ENCODE assay signal across 9 cellular contexts in genomic region chr6:34239893-34240292, GRCh38. TPM values are rescaled to one million over a fixed set of nuclear protein-coding genes. Genes with fewer than 3 reads are reported as not detected.
DNase-seq lines count a peak whose midpoint lies in the region; ATAC-seq and TF ChIP-seq lines count a peak whose summit lies in the region.
"Had no signal": no experiment of that assay in that cellular context is flagged by ENCODE, and none has a peak within 500 bp of the region (broad histone marks: within the 10 kb centered on the region; RNA-seq: fewer than 3 reads in every experiment).

No MANE protein-coding gene starts in this region.

- H3K27me3 ChIP-seq in ACC112 (ENCODE audit: insufficient read depth, low read length) (no peaks in the 10 kb centered on the region), SU-DHL-6 (ENCODE audit: low read length) (no peaks in the 10 kb centered on the region), iPS-15b (ENCODE audit: control insufficient read depth, insufficient read depth, low read length) (no peaks in the 10 kb centered on the region), SJCRH30 (no peaks in the 10 kb centered on the region), heart left ventricle (no peaks in the 10 kb centered on the region), psoas muscle (ENCODE audit: insufficient read depth in 3 of 3, low read length in 2 of 3) (no peaks in the 10 kb centered on the region)

- ATAC-seq in heart left ventricle (no peak), psoas muscle (no peak)

- no peaks in the 10 kb centered on the region for H3K9me3 ChIP-seq in SU-DHL-6 (ENCODE audit: insufficient read depth, low read length)
- no peaks in the 10 kb centered on the region for H3K9me3 ChIP-seq in iPS-15b (ENCODE audit: control insufficient read depth, insufficient read depth, low read length)
- H3K9me3 ChIP-seq in SJCRH30 (replicated peaks) = no peaks in the 10 kb centered on the region
- no peaks in the 10 kb centered on the region for H3K9me3 ChIP-seq in heart left ventricle
- no peaks in the 10 kb centered on the region for H3K9me3 ChIP-seq in psoas muscle

- intact Hi-C loops in heart left ventricle (cut with DNase I) = loop anchor here in 2 of 10 donors (5.0 to 10.0 kb wide), 2 partner anchors 43 to 365 kb away; no protein-coding TSS in a partner anchor
- intact Hi-C loops in psoas muscle (cut with DNase I) = loop anchor here (5.0 kb wide), 1 partner anchor 43 kb away; no protein-coding TSS in a partner anchor

- peak overlapping the region; percentile 100 for H3K9ac ChIP-seq in SU-DHL-6 (ENCODE audit: low read length)
- peak overlapping the region; percentile 96 for H3K9ac ChIP-seq in iPS-15b (ENCODE audit: low read depth, low read length)

- H2AFZ ChIP-seq in ACC112 (ENCODE audit: low read length, unreplicated experiment) (no peak overlapping the region), SU-DHL-6 (ENCODE audit: low read depth, low read length, severe bottlenecking) (no peak overlapping the region)

- peak overlapping the region; percentile 60 for H3K27ac ChIP-seq in ACC112 (ENCODE audit: low read depth, low read length)
- peak overlapping the region; percentile 94 for H3K27ac ChIP-seq in SU-DHL-6 (ENCODE audit: low read depth, low read length)
- H3K27ac ChIP-seq in SJCRH30 = no peak overlapping the region
- H3K27ac ChIP-seq in heart left ventricle = no peak overlapping the region
- no peak overlapping the region for H3K27ac ChIP-seq in psoas muscle
- H3K27ac ChIP-seq in caudate nucleus (ENCODE audit: low read depth, low read length) = no peak overlapping the region

- H3K79me2 ChIP-seq in ACC112 (ENCODE audit: control insufficient read depth, insufficient read depth, low read length, unreplicated experiment) (peaks cover 49% of the 10 kb centered on the region), SU-DHL-6 (ENCODE audit: insufficient read depth, low read length) (peaks cover 54% of the 10 kb centered on the region)

- H3F3A ChIP-seq in SU-DHL-6 (ENCODE audit: insufficient read depth) = peaks cover 62% of the 10 kb centered on the region

- H3K4me3 ChIP-seq in ACC112 (ENCODE audit: low read depth, low read length) = peak overlapping the region; percentile 95
- peak overlapping the region; percentile 93 for H3K4me3 ChIP-seq in GM12864 (ENCODE audit: low read depth, low read length)
- no peak overlapping the region for H3K4me3 ChIP-seq in SU-DHL-6 (ENCODE audit: insufficient read depth, low read length, poor library complexity, severe bottlenecking)
- H3K4me3 ChIP-seq in iPS-15b (ENCODE audit: low read depth, low read length) = peak overlapping the region; percentile 94
- no peak overlapping the region for H3K4me3 ChIP-seq in SJCRH30
- no peak overlapping the region for H3K4me3 ChIP-seq in heart left ventricle
- no peak overlapping the region for H3K4me3 ChIP-seq in psoas muscle

- DNase-seq in GM12864 (ENCODE audit: low read depth) (no peak), SJCRH30 (no peak), heart left ventricle (no peak), psoas muscle (no peak), caudate nucleus (lab: John Stamatoyannopoulos, UW) (no peak)
- DNase-seq: activated B cell treated with CpG ODN at 0.5 μM for 24 hours had no signal

- TF ChIP-seq POLR2A in heart left ventricle (IDR thresholded peaks at IDR 0.05) = no peak

- H3K9me2 ChIP-seq in SU-DHL-6 (replicated peaks; ENCODE audit: insufficient read depth, low read length) = no peaks in the 10 kb centered on the region

- TF ChIP-seq CTCF in GM12864 (IDR thresholded peaks at IDR 0.05; ENCODE audit: low read depth, low read length, missing control alignments) (no peak), SU-DHL-6 (IDR thresholded peaks at IDR 0.05; ENCODE audit: insufficient read depth, low read length, poor library complexity, severe bottlenecking) (no peak), heart left ventricle (IDR thresholded peaks at IDR 0.05) (no peak), psoas muscle (IDR thresholded peaks at IDR 0.05) (no peak)

- H3K4me2 ChIP-seq in SU-DHL-6 (ENCODE audit: low read depth, low read length, poor library complexity, severe bottlenecking) = peak overlapping the region; percentile 84

- H3K36me3 ChIP-seq in ACC112 (ENCODE audit: insufficient read depth, low read length) (peaks cover 14% of the 10 kb centered on the region; the same call in 1 of the 2 replicates), SU-DHL-6 (ENCODE audit: low read length) (peaks cover 28% of the 10 kb centered on the region), iPS-15b (ENCODE audit: control insufficient read depth, insufficient read depth, low read length) (peaks cover 50% of the 10 kb centered on the region), SJCRH30 (peaks cover 7% of the 10 kb centered on the region), heart left ventricle (peaks cover 0 to 33% (median 2%) of the 10 kb centered on the region in 9 donors), psoas muscle (ENCODE audit: insufficient read depth in 1 of 2, low read depth in 1 of 2) (peaks cover 0 to 36% of the 10 kb centered on the region in 2 donors)

- WGBS in heart left ventricle, 4 donors = 98 to 100% (median 99%) methylated on average over 2 of the region's 2 CpGs
- WGBS in psoas muscle, 3 donors = 89 to 97% (median 94%) methylated on average over 2 of the region's 2 CpGs

- peaks cover 25% of the 10 kb centered on the region for H4K20me1 ChIP-seq in SU-DHL-6 (ENCODE audit: low read depth, low read length)

- H3K4me1 ChIP-seq in ACC112 (ENCODE audit: control insufficient read depth, insufficient read depth, low read length, unreplicated experiment) (peaks cover 64% of the 10 kb centered on the region), iPS-15b (ENCODE audit: control insufficient read depth, insufficient read depth, low read length) (peaks cover 17% of the 10 kb centered on the region), SJCRH30 (peaks cover 26% of the 10 kb centered on the region), heart left ventricle (peaks cover 0 to 47% (median 21%) of the 10 kb centered on the region in 12 donors), psoas muscle (peaks cover 21% of the 10 kb centered on the region)

RNA-seq across cellular contexts. Expression of gene HMGA1, which starts 3.2 kb away (rescaled TPM):
- 126 and 129 TPM in 2 replicates for total RNA-seq in SJCRH30 (2014; rRNA removed; shearing (Covaris generic))
- total RNA-seq in heart left ventricle = 10 to 100 TPM; 36.4 to 71.5 (median 44.8) TPM
- polyA plus RNA-seq in heart left ventricle = 10 to 100 TPM; 23.0 to 76.1 TPM
- total RNA-seq in psoas muscle = 100 to 1,000 TPM in 3 of 4 donors, 10 to 100 TPM in 1; 83.5 to 151 (median 128) TPM
- polyA plus RNA-seq in psoas muscle = 100 to 1,000 TPM; 111 to 389 (median 205) TPM

RNA-seq across cellular contexts. Expression of gene SMIM29, which starts 8.9 kb away (rescaled TPM):
- 3.1 and 3.2 TPM in 2 replicates for total RNA-seq in SJCRH30 (2014; rRNA removed; shearing (Covaris generic))
- 10 to 100 TPM; 18.4 to 37.4 (median 22.6) TPM for total RNA-seq in heart left ventricle
- 10 to 100 TPM; 36.5 to 50.4 TPM for polyA plus RNA-seq in heart left ventricle
- total RNA-seq in psoas muscle = 10 to 100 TPM; 14.4 to 59.4 (median 31.5) TPM
- polyA plus RNA-seq in psoas muscle = 100 to 1,000 TPM in 1 of 3 donors, 10 to 100 TPM in 2; 24.6 to 100 (median 44.1) TPM

Comparison
In these comparisons a context has a peak if more than half of its experiments do, and no peak if none do; other contexts are left out.
1. H3K27ac ChIP-seq: peak in ACC112 (single experiment) and SU-DHL-6 (single experiment); none in SJCRH30 (single experiment), heart left ventricle (0 of 12), psoas muscle (single experiment) and caudate nucleus (single experiment).
2. H3K4me3 ChIP-seq: peak in ACC112 (single experiment), GM12864 (single experiment) and iPS-15b (single experiment); none in SU-DHL-6 (single experiment), SJCRH30 (single experiment), heart left ventricle (0 of 12) and psoas muscle (single experiment).